10 cellular contexts compared by ENCODE assay signal in the genomic region with DNA sequence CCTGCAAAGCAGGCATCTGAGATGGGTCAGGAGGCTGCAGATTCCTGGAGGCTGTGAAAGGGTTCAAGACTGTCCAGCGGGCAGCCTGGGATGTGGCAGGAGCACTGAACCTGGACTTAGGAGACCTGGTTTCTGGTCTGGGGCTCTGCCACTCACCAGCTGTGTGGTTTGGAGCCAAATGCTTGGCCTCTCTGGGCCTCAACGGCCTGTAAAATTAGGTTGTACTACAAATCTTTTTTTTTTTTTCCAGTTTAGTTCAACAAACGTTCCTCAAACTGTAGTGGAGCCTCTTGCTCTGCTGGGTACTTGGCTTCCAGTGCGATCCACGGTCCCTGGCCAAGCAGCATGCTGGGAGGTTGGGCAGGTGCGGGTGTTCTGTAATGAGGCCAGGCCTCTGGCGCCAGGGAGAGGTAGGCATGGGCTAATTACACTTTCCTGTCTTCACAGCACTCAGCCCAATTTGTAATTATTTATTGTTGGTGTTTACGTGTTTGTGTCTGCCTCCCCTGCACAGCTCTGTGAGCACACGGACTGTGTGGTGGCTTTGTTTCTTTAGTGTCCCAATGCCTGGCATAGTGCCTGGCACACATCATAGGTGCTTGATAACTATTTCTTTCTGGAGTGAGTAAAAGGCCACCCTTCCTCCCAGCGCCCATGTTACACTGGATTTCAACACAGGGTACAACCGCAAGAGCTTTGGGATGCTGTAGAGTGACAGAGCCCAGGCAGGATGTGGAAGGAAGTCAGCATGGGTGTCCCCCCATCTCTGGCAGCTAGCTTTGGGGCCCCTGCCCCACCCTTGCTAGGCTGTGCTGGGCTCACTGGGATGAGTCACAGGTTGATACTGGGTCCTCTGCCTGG. TPM values are rescaled to one million over a fixed set of nuclear protein-coding genes. Genes with fewer than 3 reads are reported as not detected.
DNase-seq lines count a peak whose midpoint lies in the region; ATAC-seq and TF ChIP-seq lines count a peak whose summit lies in the region.
"Had no signal": no experiment of that assay in that cellular context is flagged by ENCODE, and none has a peak within 500 bp of the region (broad histone marks: within the 10 kb centered on the region; RNA-seq: fewer than 3 reads in every experiment).

No MANE protein-coding gene starts in this region.

- H3K4me1 Mint-ChIP-seq in nephron progenitor cell: peaks cover 72% of the 10 kb centered on the region

- H3K4me2 ChIP-seq in PC-9: peak overlapping the region; percentile 20

- no peaks in the 10 kb centered on the region for H3K36me3 Mint-ChIP-seq in nephron progenitor cell (ENCODE audit: low read depth)

- ATAC-seq in HG02973 (IDR thresholded peaks at IDR 0.05; ENCODE audit: unreplicated experiment): no peak

- no peak overlapping the region for H3K4me3 Mint-ChIP-seq in nephron progenitor cell

- CTCF ChIA-PET in PC-9 (lab: Charles Lee): interaction anchor here (0.5 kb wide), 1 partner anchor 114 kb away, joined by 4 read pairs; no protein-coding TSS in a partner anchor

- peak in 2 of 3 experiments; percentile 58 to 84 for DNase-seq in NCI-H1417 (lab: John Stamatoyannopoulos, UW)
- DNase-seq in NCI-H1417 treated with DMSO at 0.1 percent for 48 hours (lab: John Stamatoyannopoulos, UW): no peak
- peak; percentile 57 to 78 for DNase-seq in PC-9
- DNase-seq in left ventricle myocardium inferior: peak; percentile 51
- DNase-seq in thyroid gland: peak; percentile 91
- no peak for DNase-seq in Ammon's horn (ENCODE audit: low spot score)
- DNase-seq in nephron progenitor cell: no peak
- DNase-seq: KBM-7, SJCRH30 had no signal

- no peaks in the 10 kb centered on the region for H4K20me1 ChIP-seq in PC-9 (ENCODE audit: insufficient read depth)

- H3K36me3 ChIP-seq in PC-9 (ENCODE audit: low read depth) (no peaks in the 10 kb centered on the region), left ventricle myocardium inferior (no peaks in the 10 kb centered on the region), thyroid gland (no peaks in the 10 kb centered on the region)
- H3K36me3 ChIP-seq: SJCRH30 had no signal

- POLR2A ChIA-PET in PC-9 (lab: Charles Lee; ENCODE audit: unreplicated experiment): interaction anchor here (0.5 to 1.3 kb wide), 4 partner anchors 8 to 757 kb away, joined by 3 to 4 read pairs (median 4); no protein-coding TSS in a partner anchor

- no peak overlapping the region for H3K4me3 ChIP-seq in PC-9
- no peak overlapping the region for H3K4me3 ChIP-seq in left ventricle myocardium inferior
- no peak overlapping the region for H3K4me3 ChIP-seq in thyroid gland (replicated peaks in 1 of 3)
- H3K4me3 ChIP-seq: SJCRH30 had no signal

- TF ChIP-seq POLR2A in thyroid gland (IDR thresholded peaks at IDR 0.05): no peak

- peak overlapping the region; percentile 60 for H3K27ac ChIP-seq in PC-9
- peak overlapping the region; percentile 62 for H3K27ac ChIP-seq in left ventricle myocardium inferior (replicated peaks)
- peak overlapping the region; percentile 83 to 96 (median 88) for H3K27ac ChIP-seq in thyroid gland
- H3K27ac ChIP-seq: SJCRH30 had no signal

- H3K9me3 ChIP-seq in PC-9 (ENCODE audit: insufficient read depth, low read depth) (no peaks in the 10 kb centered on the region), left ventricle myocardium inferior (replicated peaks) (no peaks in the 10 kb centered on the region), thyroid gland (no peaks in the 10 kb centered on the region)
- H3K9me3 ChIP-seq: SJCRH30 had no signal

- BruUV-seq in PC-9 (replicated peaks; lab: Mats Ljungman, UMichigan): no TSS peak

- no peak overlapping the region for H3K27ac Mint-ChIP-seq in nephron progenitor cell

- H3K27me3 Mint-ChIP-seq in nephron progenitor cell (ENCODE audit: low read depth, poor library complexity): peaks cover 5% of the 10 kb centered on the region

- H3K27me3 ChIP-seq in PC-9 (ENCODE audit: insufficient read depth, low read depth): no peaks in the 10 kb centered on the region
- H3K27me3 ChIP-seq in left ventricle myocardium inferior (ENCODE audit: low read depth): no peaks in the 10 kb centered on the region
- no peaks in the 10 kb centered on the region for H3K27me3 ChIP-seq in thyroid gland
- H3K27me3 ChIP-seq: SJCRH30 had no signal

- no peaks in the 10 kb centered on the region for H3K9me2 ChIP-seq in PC-9 (ENCODE audit: insufficient read depth)

- TF ChIP-seq CTCF in PC-9 (conservative IDR thresholded peaks at IDR 0.05) (no peak), left ventricle myocardium inferior (IDR thresholded peaks at IDR 0.05; ENCODE audit: borderline replicate concordance) (no peak), thyroid gland (IDR thresholded peaks at IDR 0.05) (no peak), nephron progenitor cell (IDR thresholded peaks at IDR 0.05) (no peak)

- WGBS in thyroid gland, 2 donors: 27 to 42% methylated on average over 11 of the region's 11 CpGs

- H3K79me2 ChIP-seq in PC-9 (ENCODE audit: low read depth): 0 out of 2 replicates have a peak, but pooled peaks cover 4% of the 10 kb centered on the region

- H3K4me1 ChIP-seq in PC-9 (replicated peaks; ENCODE audit: insufficient read depth): peaks cover 61% of the 10 kb centered on the region
- H3K4me1 ChIP-seq in left ventricle myocardium inferior: peaks cover 68% of the 10 kb centered on the region
- H3K4me1 ChIP-seq in thyroid gland: peaks cover 48 to 70% of the 10 kb centered on the region in 2 donors

- no peak overlapping the region for H2AFZ ChIP-seq in PC-9

- intact Hi-C loops in PC-9 (cut with micrococcal nuclease; ENCODE audit: unreplicated experiment): no loop called here
- intact Hi-C loops in left ventricle myocardium inferior (cut with micrococcal nuclease): no loop called here
- intact Hi-C loops in thyroid gland (cut with DNase I): no loop called here

- H3F3A ChIP-seq in PC-9 (ENCODE audit: insufficient read depth, low read depth): peaks cover 37% of the 10 kb centered on the region; the same call in 1 of the 2 replicates

- no peaks in the 10 kb centered on the region for H3K9me3 Mint-ChIP-seq in nephron progenitor cell

RNA-seq across cellular contexts. Expression of a gene that starts 5.8 kb away (rescaled TPM):
- total RNA-seq in PC-9 (2021): 84.1 and 94.9 TPM in 2 replicates
- total RNA-seq in left ventricle myocardium inferior: not detected
- 1 to 10 TPM in 1 of 4 donors, under 1 TPM in 1, not detected in 2; 0.34 to 1.6 TPM for total RNA-seq in thyroid gland

RNA-seq across cellular contexts. Expression of a gene that starts 35.4 kb away (rescaled TPM):
- total RNA-seq in PC-9 (2021) (3,783 and 4,555 TPM in 2 replicates), left ventricle myocardium inferior (not detected), thyroid gland (100 to 1,000 TPM; 333 to 826 (median 460) TPM)

Comparison
In these comparisons a context has a peak if more than half of its experiments do, and no peak if none do; other contexts are left out.
1. DNase-seq: peak in NCI-H1417 (2 of 3), PC-9 (2 of 2), left ventricle myocardium inferior (single experiment) and thyroid gland (2 of 2); none in NCI-H1417 treated with DMSO at 0.1 percent for 48 hours (single experiment), Ammon's horn (single experiment) and nephron progenitor cell (single experiment).
2. RNA of a gene that starts 5.8 kb away (total RNA-seq): 84.1 to 94.9 TPM in PC-9; 0.34 to 1.6 TPM in thyroid gland and not detected in left ventricle myocardium inferior (single experiment); every median in the first group is over 10 times any median in the second.
3. RNA of a gene that starts 35.4 kb away (total RNA-seq): 3,783 to 4,555 TPM in PC-9 and 333 to 826 TPM in thyroid gland; not detected in left ventricle myocardium inferior (single experiment); every median in the first group is over 100 times any median in the second.
4. Peak in every context shown above with its lines, with median percentiles within 50 percentile points of each other: H3K27ac ChIP-seq.